15 cellular contexts compared by ENCODE assay signal in genomic region chr2:240786355-240786841, GRCh38. TPM values are rescaled to one million over a fixed set of nuclear protein-coding genes. Genes with fewer than 3 reads are reported as not detected.
"Had no signal": no experiment of that assay in that cellular context is flagged by ENCODE, and none has a peak within 500 bp of the region (broad histone marks: within the 10 kb centered on the region; RNA-seq: fewer than 3 reads in every experiment).

No MANE protein-coding gene starts in this region.

- H3K4me1 ChIP-seq: breast epithelium, pancreas, tibial nerve had no signal

- H3K4me3 ChIP-seq: breast epithelium, dorsolateral prefrontal cortex, pancreas, tibial nerve had no signal

- ATAC-seq: SK-N-SH treated with all-trans-retinoic acid at 6 μM for 48 hours had no signal

- H3K27ac ChIP-seq: breast epithelium, pancreas had no signal

- H3K27me3 ChIP-seq: dorsolateral prefrontal cortex, pancreas had no signal

- H3K9me3 ChIP-seq: breast epithelium, pancreas, tibial nerve had no signal

- H3K36me3 ChIP-seq: breast epithelium, pancreas had no signal

- DNase-seq: activated B cell treated with CpG ODN at 0.5 μM for 24 hours; activated CD4-positive, alpha-beta T cell treated with anti-CD3 and anti-CD28 coated beads, Interleukin-2, amount 50 U/mL, for 1 hour; activated gamma-delta T cell; activated naive CD8-positive, alpha-beta T cell treated with anti-CD3 and anti-CD28 coated beads, Interleukin-2, amount 10 ng/mL, durations not matched to agents 7 days and 5 days; activated T-cell treated with anti-CD3 and anti-CD28 coated beads, Interleukin-2, amount 50 U/mL, for 24 hours; anterior cingulate cortex; hypothalamus; mammary epithelial cell; retina; small intestine had no signal

RNA-seq across cellular contexts. Expression of gene KIF1A, which starts 33.6 kb away (rescaled TPM):
- total RNA-seq: activated B cell treated with CpG ODN at 0.5 μM for 24 hours had no signal
- polyA plus RNA-seq: mammary epithelial cell had no signal
